Comparison of ENCODE assay signal across 11 cellular contexts in genomic region chr6:126086560-126086959, GRCh38.
A peak's percentile ranks its signal among the peaks of the same experiment; 100 is the strongest.
DNase-seq lines count a peak whose midpoint lies in the region; ATAC-seq lines count a peak whose summit lies in the region.
"Had no signal": no experiment of that assay in that cellular context is flagged by ENCODE, and none has a peak within 500 bp of the region (broad histone marks: within the 10 kb centered on the region; RNA-seq: fewer than 3 reads in every experiment).

No MANE protein-coding gene starts in this region.

- peak; percentile 66 for ATAC-seq in GM19372 (IDR thresholded peaks at IDR 0.05; ENCODE audit: low read depth, unreplicated experiment)
- ATAC-seq in HG02884 (IDR thresholded peaks at IDR 0.05; ENCODE audit: unreplicated experiment): peak; percentile 72
- peak; percentile 92 for ATAC-seq in stimulated activated naive B cell treated with anti-CD40 and anti-IgM and Interleukin-4, amounts not matched to agents 10 μg/mL and 1 μg/mL and 100 μg/mL, for 72 hours (replicated peaks)

- H3K4me3 Mint-ChIP-seq in stimulated activated naive B cell treated with anti-CD40 and anti-IgM and Interleukin-4, amounts not matched to agents 10 μg/mL and 1 μg/mL and 100 μg/mL, for 72 hours: no peak overlapping the region
- no peak overlapping the region for H3K4me3 Mint-ChIP-seq in T-helper 2 cell treated with Interferon-gamma antibody and Interleukin-4, amounts not matched to agents 5 μg/mL and 100 μg/mL, for 36 hours
- H3K4me3 Mint-ChIP-seq: central memory CD8-positive, alpha-beta T cell had no signal

- H3K9me3 Mint-ChIP-seq in stimulated activated naive B cell treated with anti-CD40 and anti-IgM and Interleukin-4, amounts not matched to agents 10 μg/mL and 1 μg/mL and 100 μg/mL, for 72 hours: peaks cover 6 to 7% of the 10 kb centered on the region in 2 donors
- peaks cover 6% of the 10 kb centered on the region for H3K9me3 Mint-ChIP-seq in T-helper 2 cell treated with Interferon-gamma antibody and Interleukin-4, amounts not matched to agents 5 μg/mL and 100 μg/mL, for 36 hours
- H3K9me3 Mint-ChIP-seq: activated T-helper 2 cell treated with anti-CD3 and anti-CD28 coated beads, Interferon-gamma antibody, Interleukin-2, Interleukin-4, amounts not matched to agents 10 μg/mL and 5 μg/mL and 100 μg/mL, durations not matched to agents 14 hours and 24 hours and 36 hours; central memory CD8-positive, alpha-beta T cell had no signal

- H3K36me3 Mint-ChIP-seq in stimulated activated naive B cell treated with anti-CD40 and anti-IgM and Interleukin-4, amounts not matched to agents 10 μg/mL and 1 μg/mL and 100 μg/mL, for 72 hours: peaks cover 26 to 34% of the 10 kb centered on the region in 2 donors
- H3K36me3 Mint-ChIP-seq in T-helper 2 cell treated with Interferon-gamma antibody and Interleukin-4, amounts not matched to agents 5 μg/mL and 100 μg/mL, for 36 hours (ENCODE audit: low read depth): no peaks in the 10 kb centered on the region

- no peaks in the 10 kb centered on the region for H3K27me3 Mint-ChIP-seq in stimulated activated naive B cell treated with anti-CD40 and anti-IgM and Interleukin-4, amounts not matched to agents 10 μg/mL and 1 μg/mL and 100 μg/mL, for 72 hours
- H3K27me3 Mint-ChIP-seq in T-helper 2 cell treated with Interferon-gamma antibody and Interleukin-4, amounts not matched to agents 5 μg/mL and 100 μg/mL, for 36 hours (ENCODE audit: low read depth): no peaks in the 10 kb centered on the region
- H3K27me3 Mint-ChIP-seq: central memory CD8-positive, alpha-beta T cell had no signal

- intact Hi-C loops in head of caudate nucleus (cut with DNase I): no loop called here

- H3K4me1 Mint-ChIP-seq in stimulated activated naive B cell treated with anti-CD40 and anti-IgM and Interleukin-4, amounts not matched to agents 10 μg/mL and 1 μg/mL and 100 μg/mL, for 72 hours: peaks cover 10 to 15% of the 10 kb centered on the region in 2 donors
- H3K4me1 Mint-ChIP-seq in T-helper 2 cell treated with Interferon-gamma antibody and Interleukin-4, amounts not matched to agents 5 μg/mL and 100 μg/mL, for 36 hours (ENCODE audit: low read depth): peaks cover 13% of the 10 kb centered on the region
- H3K4me1 Mint-ChIP-seq: central memory CD8-positive, alpha-beta T cell had no signal

- peak; percentile 17 to 46 for DNase-seq in Kasumi-1 (lab: John Stamatoyannopoulos, UW)
- no peak for DNase-seq in stimulated activated naive B cell treated with anti-CD40 and anti-IgM and Interleukin-4, amounts not matched to agents 10 μg/mL and 1 μg/mL and 100 μg/mL, for 72 hours
- no peak for DNase-seq in head of caudate nucleus
- no peak for DNase-seq in T-helper 2 cell treated with Interferon-gamma antibody and Interleukin-4, amounts not matched to agents 5 μg/mL and 100 μg/mL, for 36 hours (ENCODE audit: low spot score)
- DNase-seq in activated T-cell treated with anti-CD3 and anti-CD28 coated beads for 4 hours: no peak
- DNase-seq: KBM-7, sigmoid colon had no signal

- H3K27ac Mint-ChIP-seq in stimulated activated naive B cell treated with anti-CD40 and anti-IgM and Interleukin-4, amounts not matched to agents 10 μg/mL and 1 μg/mL and 100 μg/mL, for 72 hours: no peak overlapping the region
- H3K27ac Mint-ChIP-seq in T-helper 2 cell treated with Interferon-gamma antibody and Interleukin-4, amounts not matched to agents 5 μg/mL and 100 μg/mL, for 36 hours: no peak overlapping the region
- H3K27ac Mint-ChIP-seq: activated T-helper 2 cell treated with anti-CD3 and anti-CD28 coated beads, Interferon-gamma antibody, Interleukin-2, Interleukin-4, amounts not matched to agents 10 μg/mL and 5 μg/mL and 100 μg/mL, durations not matched to agents 14 hours and 24 hours and 36 hours had no signal

Comparison
In these comparisons a context has a peak if more than half of its experiments do, and no peak if none do; other contexts are left out.
1. DNase-seq: peak in Kasumi-1 (2 of 2); none in stimulated activated naive B cell treated with anti-CD40 and anti-IgM and Interleukin-4, amounts not matched to agents 10 μg/mL and 1 μg/mL and 100 μg/mL, for 72 hours (single experiment), head of caudate nucleus (0 of 42), T-helper 2 cell treated with Interferon-gamma antibody and Interleukin-4, amounts not matched to agents 5 μg/mL and 100 μg/mL, for 36 hours (single experiment) and activated T-cell treated with anti-CD3 and anti-CD28 coated beads for 4 hours (single experiment).
2. Peak in every context shown above with its lines, with median percentiles within 50 percentile points of each other: ATAC-seq.